In genomic region chr13:71144883-71145282, GRCh38 we compare ENCODE assay signal across 26 cellular contexts.
"Had no signal": no experiment of that assay in that cellular context is flagged by ENCODE, and none has a peak within 500 bp of the region (broad histone marks: within the 10 kb centered on the region; RNA-seq: fewer than 3 reads in every experiment).

No MANE protein-coding gene starts in this region.

- H3K9me3 Mint-ChIP-seq: dendritic cell treated with granulocyte-macrophage colony-stimulating factor and Interleukin-4, amounts not matched to agents 40 ng/mL and 50 ng/mL, for 4 days; endodermal cell; mesothelial cell of epicardium had no signal

- H3K4me1 Mint-ChIP-seq: immature natural killer cell; naive B cell; naive thymus-derived CD8-positive, alpha-beta T cell had no signal

- H3K36me3 Mint-ChIP-seq: immature natural killer cell; mesothelial cell of epicardium; naive B cell; naive thymus-derived CD8-positive, alpha-beta T cell had no signal

- ATAC-seq: effector memory CD8-positive, alpha-beta T cell; esophagus mucosa; gastroesophageal sphincter; heart left ventricle; left colon; left lung; left ventricle myocardium superior; lower lobe of right lung; mucosa of descending colon; naive thymus-derived CD8-positive, alpha-beta T cell had no signal

- DNase-seq: colonic mucosa; cortex of kidney; effector CD8-positive, alpha-beta T cell; effector memory CD8-positive, alpha-beta T cell; endodermal cell; erythroblast; esophagus squamous epithelium; foreskin fibroblast; heart left ventricle; hypothalamus; immature natural killer cell; islet precursor cell; kidney; kidney glomerular epithelial cell; left colon; left lung; left ventricle myocardium superior; lower lobe of right lung; mesenchymal stem cell; mucosa of descending colon; naive B cell; naive thymus-derived CD8-positive, alpha-beta T cell had no signal

- H3K27ac Mint-ChIP-seq: dendritic cell treated with granulocyte-macrophage colony-stimulating factor and Interleukin-4, amounts not matched to agents 40 ng/mL and 50 ng/mL, for 4 days; effector memory CD8-positive, alpha-beta T cell; endodermal cell; immature natural killer cell; mesothelial cell of epicardium; naive B cell; naive thymus-derived CD8-positive, alpha-beta T cell had no signal

- H3K4me3 Mint-ChIP-seq: dendritic cell treated with granulocyte-macrophage colony-stimulating factor and Interleukin-4, amounts not matched to agents 40 ng/mL and 50 ng/mL, for 4 days; effector memory CD8-positive, alpha-beta T cell; endodermal cell; immature natural killer cell; mesothelial cell of epicardium; naive B cell; naive thymus-derived CD8-positive, alpha-beta T cell had no signal

- H3K27me3 Mint-ChIP-seq: dendritic cell treated with granulocyte-macrophage colony-stimulating factor and Interleukin-4, amounts not matched to agents 40 ng/mL and 50 ng/mL, for 4 days; effector memory CD8-positive, alpha-beta T cell; naive B cell; naive thymus-derived CD8-positive, alpha-beta T cell had no signal
